ENCODE assay signal across 2 cellular contexts in the genomic region with DNA sequence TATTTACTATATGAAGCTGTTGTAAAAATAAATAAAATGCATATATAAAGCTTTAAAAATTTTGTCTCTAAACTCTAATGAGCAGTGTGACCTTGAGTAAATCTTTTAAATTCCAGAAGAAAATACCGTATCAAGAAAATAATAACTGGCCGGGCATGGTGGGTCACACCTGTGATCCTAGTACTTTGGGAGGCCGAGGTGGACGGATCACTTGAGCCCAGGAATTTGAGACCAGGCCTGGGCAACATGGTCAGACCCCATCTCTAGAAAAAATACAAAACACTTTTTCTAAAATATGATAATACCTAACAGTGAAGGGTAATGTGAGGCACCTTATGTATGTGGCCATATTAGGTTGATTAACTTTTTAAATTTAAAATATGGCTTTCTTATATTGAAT.
A peak's percentile ranks its signal among the peaks of the same experiment; 100 is the strongest.
TF ChIP-seq lines count a peak whose summit lies in the region.

No MANE protein-coding gene starts in this region.

TF ChIP-seq in HepG2, 621 proteins besides CTCF, POLR2A, EP300 and RAD21:
- TF ChIP-seq ZNF460 (CRISPR knock-in tag; IDR thresholded peaks at IDR 0.05; ENCODE audit: borderline replicate concordance) (peak; percentile 23; the same call in 1 of the 2 replicates), HNF4A (CRISPR knock-in tag; IDR thresholded peaks at IDR 0.05) (no peak), KLF12 (CRISPR knock-in tag; IDR thresholded peaks at IDR 0.05; ENCODE audit: borderline replicate concordance) (no peak)
TF ChIP-seq in HepG2: peak in this region for 1.

TF ChIP-seq in K562, 482 proteins besides CTCF, POLR2A, EP300 and RAD21:
- TF ChIP-seq ATF7 (IDR thresholded peaks at IDR 0.05) (no peak), POU5F1 (IDR thresholded peaks at IDR 0.05; ENCODE audit: borderline replicate concordance, low read depth, low read length, partially characterized antibody) (no peak), NR3C1 (CRISPR knock-in tag; IDR thresholded peaks at IDR 0.05) (no peak), TAF9B (IDR thresholded peaks at IDR 0.05; ENCODE audit: partially characterized antibody) (peak; percentile 14)
TF ChIP-seq in K562: peak in this region for 1.
